ENCODE assay signal across 1 cellular context in the genomic region with DNA sequence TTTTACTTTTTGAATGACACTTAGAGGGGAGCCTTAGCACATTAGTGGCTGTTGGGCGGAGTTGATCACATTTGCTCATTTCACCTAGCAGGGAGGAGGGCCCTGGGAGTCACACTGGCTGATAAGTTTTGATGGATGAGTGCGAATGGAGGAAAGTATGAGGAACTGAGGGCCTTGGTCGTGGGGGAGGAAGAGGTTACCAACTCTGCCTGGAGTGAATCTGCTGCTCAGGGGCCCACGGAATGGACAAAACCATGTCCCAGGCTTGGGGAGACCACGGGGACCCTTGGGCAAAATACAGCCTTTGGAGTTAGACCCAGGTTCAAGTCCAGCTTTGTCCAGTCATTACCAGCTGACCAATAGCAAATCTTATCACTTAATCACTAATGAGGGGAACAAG.
TF ChIP-seq lines count a peak whose summit lies in the region.

No MANE protein-coding gene starts in this region.

TF ChIP-seq in K562, 482 proteins besides CTCF, POLR2A, EP300 and RAD21:
- peak; percentile 71 for TF ChIP-seq DACH1 (IDR thresholded peaks at IDR 0.05; ENCODE audit: partially characterized antibody)
- TF ChIP-seq ATF7 (IDR thresholded peaks at IDR 0.05), result peak; percentile 43; the same call in 1 of the 2 replicates
- TF ChIP-seq, protein P1, sequence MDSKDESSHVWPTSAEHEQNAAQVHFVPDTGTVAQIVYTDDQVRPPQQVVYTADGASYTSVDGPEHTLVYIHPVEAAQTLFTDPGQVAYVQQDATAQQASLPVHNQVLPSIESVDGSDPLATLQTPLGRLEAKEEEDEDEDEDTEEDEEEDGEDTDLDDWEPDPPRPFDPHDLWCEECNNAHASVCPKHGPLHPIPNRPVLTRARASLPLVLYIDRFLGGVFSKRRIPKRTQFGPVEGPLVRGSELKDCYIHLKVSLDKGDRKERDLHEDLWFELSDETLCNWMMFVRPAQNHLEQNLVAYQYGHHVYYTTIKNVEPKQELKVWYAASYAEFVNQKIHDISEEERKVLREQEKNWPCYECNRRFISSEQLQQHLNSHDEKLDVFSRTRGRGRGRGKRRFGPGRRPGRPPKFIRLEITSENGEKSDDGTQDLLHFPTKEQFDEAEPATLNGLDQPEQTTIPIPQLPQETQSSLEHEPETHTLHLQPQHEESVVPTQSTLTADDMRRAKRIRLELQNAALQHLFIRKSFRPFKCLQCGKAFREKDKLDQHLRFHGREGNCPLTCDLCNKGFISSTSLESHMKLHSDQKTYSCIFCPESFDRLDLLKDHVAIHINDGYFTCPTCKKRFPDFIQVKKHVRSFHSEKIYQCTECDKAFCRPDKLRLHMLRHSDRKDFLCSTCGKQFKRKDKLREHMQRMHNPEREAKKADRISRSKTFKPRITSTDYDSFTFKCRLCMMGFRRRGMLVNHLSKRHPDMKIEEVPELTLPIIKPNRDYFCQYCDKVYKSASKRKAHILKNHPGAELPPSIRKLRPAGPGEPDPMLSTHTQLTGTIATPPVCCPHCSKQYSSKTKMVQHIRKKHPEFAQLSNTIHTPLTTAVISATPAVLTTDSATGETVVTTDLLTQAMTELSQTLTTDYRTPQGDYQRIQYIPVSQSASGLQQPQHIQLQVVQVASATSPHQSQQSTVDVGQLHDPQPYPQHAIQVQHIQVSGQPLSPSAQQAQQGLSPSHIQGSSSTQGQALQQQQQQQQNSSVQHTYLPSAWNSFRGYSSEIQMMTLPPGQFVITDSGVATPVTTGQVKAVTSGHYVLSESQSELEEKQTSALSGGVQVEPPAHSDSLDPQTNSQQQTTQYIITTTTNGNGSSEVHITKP (IDR thresholded peaks at IDR 0.05; ENCODE audit: partially characterized antibody), result peak; percentile 88
- TF ChIP-seq, protein P2, sequence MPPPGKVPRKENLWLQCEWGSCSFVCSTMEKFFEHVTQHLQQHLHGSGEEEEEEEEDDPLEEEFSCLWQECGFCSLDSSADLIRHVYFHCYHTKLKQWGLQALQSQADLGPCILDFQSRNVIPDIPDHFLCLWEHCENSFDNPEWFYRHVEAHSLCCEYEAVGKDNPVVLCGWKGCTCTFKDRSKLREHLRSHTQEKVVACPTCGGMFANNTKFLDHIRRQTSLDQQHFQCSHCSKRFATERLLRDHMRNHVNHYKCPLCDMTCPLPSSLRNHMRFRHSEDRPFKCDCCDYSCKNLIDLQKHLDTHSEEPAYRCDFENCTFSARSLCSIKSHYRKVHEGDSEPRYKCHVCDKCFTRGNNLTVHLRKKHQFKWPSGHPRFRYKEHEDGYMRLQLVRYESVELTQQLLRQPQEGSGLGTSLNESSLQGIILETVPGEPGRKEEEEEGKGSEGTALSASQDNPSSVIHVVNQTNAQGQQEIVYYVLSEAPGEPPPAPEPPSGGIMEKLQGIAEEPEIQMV (tag; conservative IDR thresholded peaks at IDR 0.05; ENCODE audit: low read depth), result no peak
- TF ChIP-seq, protein P3, sequence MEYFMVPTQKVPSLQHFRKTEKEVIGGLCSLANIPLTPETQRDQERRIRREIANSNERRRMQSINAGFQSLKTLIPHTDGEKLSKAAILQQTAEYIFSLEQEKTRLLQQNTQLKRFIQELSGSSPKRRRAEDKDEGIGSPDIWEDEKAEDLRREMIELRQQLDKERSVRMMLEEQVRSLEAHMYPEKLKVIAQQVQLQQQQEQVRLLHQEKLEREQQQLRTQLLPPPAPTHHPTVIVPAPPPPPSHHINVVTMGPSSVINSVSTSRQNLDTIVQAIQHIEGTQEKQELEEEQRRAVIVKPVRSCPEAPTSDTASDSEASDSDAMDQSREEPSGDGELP (CRISPR knock-in tag; IDR thresholded peaks at IDR 0.05; ENCODE audit: borderline replicate concordance), result peak; percentile 50; the same call in 1 of the 2 replicates
- TF ChIP-seq CBFA2T3 (IDR thresholded peaks at IDR 0.05), result peak; percentile 42; the same call in 1 of the 2 replicates
- TF ChIP-seq RBM17 (IDR thresholded peaks at IDR 0.05; ENCODE audit: borderline replicate concordance, low read depth, low read length), result no peak
- TF ChIP-seq ARID1B (IDR thresholded peaks at IDR 0.05), result peak; percentile 75
- no peak for TF ChIP-seq NR1H2 (CRISPR knock-in tag; IDR thresholded peaks at IDR 0.05)
- TF ChIP-seq EP400 (IDR thresholded peaks at IDR 0.05), result peak; percentile 20; the same call in 1 of the 2 replicates
- no peak for TF ChIP-seq MCM2 (IDR thresholded peaks at IDR 0.05; ENCODE audit: low read depth)
- peak; percentile 34; the same call in 1 of the 2 replicates for TF ChIP-seq JUND (IDR thresholded peaks at IDR 0.05; ENCODE audit: borderline replicate concordance, low read depth, low read length)
- no peak for TF ChIP-seq JUND (tag; IDR thresholded peaks at IDR 0.05; ENCODE audit: borderline replicate concordance, low read depth, low read length)
- TF ChIP-seq MEIS2 (IDR thresholded peaks at IDR 0.05; ENCODE audit: partially characterized antibody), result peak; percentile 97
- peak; percentile 52; the same call in 1 of the 2 replicates for TF ChIP-seq CTBP1 (IDR thresholded peaks at IDR 0.05; ENCODE audit: borderline replicate concordance)
- TF ChIP-seq ZEB2 (IDR thresholded peaks at IDR 0.05), result 0 out of 2 replicates have a peak, but pooled peaks have one; percentile 44
- TF ChIP-seq, protein P4, sequence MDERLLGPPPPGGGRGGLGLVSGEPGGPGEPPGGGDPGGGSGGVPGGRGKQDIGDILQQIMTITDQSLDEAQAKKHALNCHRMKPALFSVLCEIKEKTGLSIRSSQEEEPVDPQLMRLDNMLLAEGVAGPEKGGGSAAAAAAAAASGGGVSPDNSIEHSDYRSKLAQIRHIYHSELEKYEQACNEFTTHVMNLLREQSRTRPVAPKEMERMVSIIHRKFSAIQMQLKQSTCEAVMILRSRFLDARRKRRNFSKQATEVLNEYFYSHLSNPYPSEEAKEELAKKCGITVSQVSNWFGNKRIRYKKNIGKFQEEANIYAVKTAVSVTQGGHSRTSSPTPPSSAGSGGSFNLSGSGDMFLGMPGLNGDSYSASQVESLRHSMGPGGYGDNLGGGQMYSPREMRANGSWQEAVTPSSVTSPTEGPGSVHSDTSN (CRISPR knock-in tag; IDR thresholded peaks at IDR 0.05; ENCODE audit: low read depth), result no peak
- TF ChIP-seq, protein P4 (tag; conservative IDR thresholded peaks at IDR 0.05; ENCODE audit: low read depth), result peak; percentile 92
- TF ChIP-seq, protein P5, sequence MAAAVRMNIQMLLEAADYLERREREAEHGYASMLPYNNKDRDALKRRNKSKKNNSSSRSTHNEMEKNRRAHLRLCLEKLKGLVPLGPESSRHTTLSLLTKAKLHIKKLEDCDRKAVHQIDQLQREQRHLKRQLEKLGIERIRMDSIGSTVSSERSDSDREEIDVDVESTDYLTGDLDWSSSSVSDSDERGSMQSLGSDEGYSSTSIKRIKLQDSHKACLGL (CRISPR knock-in tag; IDR thresholded peaks at IDR 0.05; ENCODE audit: borderline replicate concordance, poor library complexity, severe bottlenecking), result no peak
- TF ChIP-seq ZSCAN32 (CRISPR knock-in tag; IDR thresholded peaks at IDR 0.05), result no peak
- TF ChIP-seq ATF1 (CRISPR knock-in tag; IDR thresholded peaks at IDR 0.05), result no peak
- 0 out of 2 replicates have a peak, but pooled peaks have one; percentile 32 for TF ChIP-seq ATF1 (tag; IDR thresholded peaks at IDR 0.05)
- no peak for TF ChIP-seq NFIX (CRISPR knock-in tag; IDR thresholded peaks at IDR 0.05; ENCODE audit: low read depth)
- TF ChIP-seq, protein P6, sequence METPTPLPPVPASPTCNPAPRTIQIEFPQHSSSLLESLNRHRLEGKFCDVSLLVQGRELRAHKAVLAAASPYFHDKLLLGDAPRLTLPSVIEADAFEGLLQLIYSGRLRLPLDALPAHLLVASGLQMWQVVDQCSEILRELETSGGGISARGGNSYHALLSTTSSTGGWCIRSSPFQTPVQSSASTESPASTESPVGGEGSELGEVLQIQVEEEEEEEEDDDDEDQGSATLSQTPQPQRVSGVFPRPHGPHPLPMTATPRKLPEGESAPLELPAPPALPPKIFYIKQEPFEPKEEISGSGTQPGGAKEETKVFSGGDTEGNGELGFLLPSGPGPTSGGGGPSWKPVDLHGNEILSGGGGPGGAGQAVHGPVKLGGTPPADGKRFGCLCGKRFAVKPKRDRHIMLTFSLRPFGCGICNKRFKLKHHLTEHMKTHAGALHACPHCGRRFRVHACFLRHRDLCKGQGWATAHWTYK (CRISPR knock-in tag; IDR thresholded peaks at IDR 0.05), result no peak
- TF ChIP-seq, protein P7, sequence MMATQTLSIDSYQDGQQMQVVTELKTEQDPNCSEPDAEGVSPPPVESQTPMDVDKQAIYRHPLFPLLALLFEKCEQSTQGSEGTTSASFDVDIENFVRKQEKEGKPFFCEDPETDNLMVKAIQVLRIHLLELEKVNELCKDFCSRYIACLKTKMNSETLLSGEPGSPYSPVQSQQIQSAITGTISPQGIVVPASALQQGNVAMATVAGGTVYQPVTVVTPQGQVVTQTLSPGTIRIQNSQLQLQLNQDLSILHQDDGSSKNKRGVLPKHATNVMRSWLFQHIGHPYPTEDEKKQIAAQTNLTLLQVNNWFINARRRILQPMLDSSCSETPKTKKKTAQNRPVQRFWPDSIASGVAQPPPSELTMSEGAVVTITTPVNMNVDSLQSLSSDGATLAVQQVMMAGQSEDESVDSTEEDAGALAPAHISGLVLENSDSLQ (IDR thresholded peaks at IDR 0.05), result peak; percentile 93
- peak; percentile 81 for TF ChIP-seq DPF2 (IDR thresholded peaks at IDR 0.05)
- 0 out of 2 replicates have a peak, but pooled peaks have one; percentile 14 for TF ChIP-seq BHLHE40 (IDR thresholded peaks at IDR 0.05; ENCODE audit: low read length)
- peak; percentile 65 for TF ChIP-seq SMARCA4 (IDR thresholded peaks at IDR 0.05)
- 0 out of 4 replicates have a peak, but pooled peaks have one; percentile 11 to 12 for TF ChIP-seq KDM1A (IDR thresholded peaks at IDR 0.05)
- peak; percentile 36; the same call in 1 of the 2 replicates for TF ChIP-seq TEAD4 (IDR thresholded peaks at IDR 0.05; ENCODE audit: low read length)
- no peak for TF ChIP-seq TEAD4 (CRISPR knock-in tag; IDR thresholded peaks at IDR 0.05; ENCODE audit: borderline replicate concordance)
- TF ChIP-seq ELF1 (tag; IDR thresholded peaks at IDR 0.05), result peak; percentile 38; the same call in 1 of the 2 replicates
- TF ChIP-seq EWSR1 (IDR thresholded peaks at IDR 0.05; ENCODE audit: borderline replicate concordance, low read depth, partially characterized antibody), result no peak
- TF ChIP-seq SPI1 (IDR thresholded peaks at IDR 0.05; ENCODE audit: borderline replicate concordance, low read depth, low read length), result peak; percentile 86
- TF ChIP-seq RCOR1 (IDR thresholded peaks at IDR 0.05; ENCODE audit: borderline replicate concordance in 1 of 2, low read depth in 2 of 2, low read length in 2 of 2), result peak in 1 of 2 experiments; percentile 62; a peak in 1 of 4 replicates
- TF ChIP-seq NCOR1 (IDR thresholded peaks at IDR 0.05), result peak; percentile 10; the same call in 1 of the 2 replicates
- no peak for TF ChIP-seq PURB (CRISPR knock-in tag; IDR thresholded peaks at IDR 0.05; ENCODE audit: low read depth)
- 0 out of 2 replicates have a peak, but pooled peaks have one; percentile 42 for TF ChIP-seq MBD2 (IDR thresholded peaks at IDR 0.05; ENCODE audit: borderline replicate concordance, low read depth)
- no peak for TF ChIP-seq GATA2 (CRISPR knock-in tag; IDR thresholded peaks at IDR 0.05)
- TF ChIP-seq HDAC1 (IDR thresholded peaks at IDR 0.05), result peak in 1 of 2 experiments; percentile 54; a peak in 1 of 4 replicates
- TF ChIP-seq, protein P8, sequence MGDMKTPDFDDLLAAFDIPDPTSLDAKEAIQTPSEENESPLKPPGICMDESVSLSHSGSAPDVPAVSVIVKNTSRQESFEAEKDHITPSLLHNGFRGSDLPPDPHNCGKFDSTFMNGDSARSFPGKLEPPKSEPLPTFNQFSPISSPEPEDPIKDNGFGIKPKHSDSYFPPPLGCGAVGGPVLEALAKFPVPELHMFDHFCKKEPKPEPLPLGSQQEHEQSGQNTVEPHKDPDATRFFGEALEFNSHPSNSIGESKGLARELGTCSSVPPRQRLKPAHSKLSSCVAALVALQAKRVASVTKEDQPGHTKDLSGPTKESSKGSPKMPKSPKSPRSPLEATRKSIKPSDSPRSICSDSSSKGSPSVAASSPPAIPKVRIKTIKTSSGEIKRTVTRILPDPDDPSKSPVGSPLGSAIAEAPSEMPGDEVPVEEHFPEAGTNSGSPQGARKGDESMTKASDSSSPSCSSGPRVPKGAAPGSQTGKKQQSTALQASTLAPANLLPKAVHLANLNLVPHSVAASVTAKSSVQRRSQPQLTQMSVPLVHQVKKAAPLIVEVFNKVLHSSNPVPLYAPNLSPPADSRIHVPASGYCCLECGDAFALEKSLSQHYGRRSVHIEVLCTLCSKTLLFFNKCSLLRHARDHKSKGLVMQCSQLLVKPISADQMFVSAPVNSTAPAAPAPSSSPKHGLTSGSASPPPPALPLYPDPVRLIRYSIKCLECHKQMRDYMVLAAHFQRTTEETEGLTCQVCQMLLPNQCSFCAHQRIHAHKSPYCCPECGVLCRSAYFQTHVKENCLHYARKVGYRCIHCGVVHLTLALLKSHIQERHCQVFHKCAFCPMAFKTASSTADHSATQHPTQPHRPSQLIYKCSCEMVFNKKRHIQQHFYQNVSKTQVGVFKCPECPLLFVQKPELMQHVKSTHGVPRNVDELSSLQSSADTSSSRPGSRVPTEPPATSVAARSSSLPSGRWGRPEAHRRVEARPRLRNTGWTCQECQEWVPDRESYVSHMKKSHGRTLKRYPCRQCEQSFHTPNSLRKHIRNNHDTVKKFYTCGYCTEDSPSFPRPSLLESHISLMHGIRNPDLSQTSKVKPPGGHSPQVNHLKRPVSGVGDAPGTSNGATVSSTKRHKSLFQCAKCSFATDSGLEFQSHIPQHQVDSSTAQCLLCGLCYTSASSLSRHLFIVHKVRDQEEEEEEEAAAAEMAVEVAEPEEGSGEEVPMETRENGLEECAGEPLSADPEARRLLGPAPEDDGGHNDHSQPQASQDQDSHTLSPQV (IDR thresholded peaks at IDR 0.05), result peak; percentile 49; the same call in 1 of the 2 replicates
- 0 out of 2 replicates have a peak, but pooled peaks have one; percentile 46 for TF ChIP-seq HDAC2 (IDR thresholded peaks at IDR 0.05)
TF ChIP-seq in K562: peak in this region for 27.
